In genomic region chr13:41978007-41978406, GRCh38 we compare ENCODE assay signal across 28 cellular contexts. TPM values are rescaled to one million over a fixed set of nuclear protein-coding genes. Genes with fewer than 3 reads are reported as not detected.
A peak's percentile ranks its signal among the peaks of the same experiment; 100 is the strongest.
DNase-seq lines count a peak whose midpoint lies in the region; ATAC-seq and TF ChIP-seq lines count a peak whose summit lies in the region.
"Had no signal": no experiment of that assay in that cellular context is flagged by ENCODE, and none has a peak within 500 bp of the region (broad histone marks: within the 10 kb centered on the region; RNA-seq: fewer than 3 reads in every experiment).

No MANE protein-coding gene starts in this region.

- no peak overlapping the region for H3K4me3 Mint-ChIP-seq in stimulated activated naive B cell treated with anti-CD40 and anti-IgM and Interleukin-4, amounts not matched to agents 10 μg/mL and 1 μg/mL and 100 μg/mL, for 72 hours
- H3K4me3 Mint-ChIP-seq: activated CD8-positive, alpha-beta T cell treated with anti-CD3 and anti-CD28 coated beads, Interleukin-2, amount 10 ng/mL, durations not matched to agents 7 days and 5 days; activated naive CD4-positive, alpha-beta T cell treated with anti-CD3 and anti-CD28 coated beads for 36 hours; CD4-positive, alpha-beta memory T cell; natural killer cell; T-helper 2 cell treated with Interferon-gamma antibody and Interleukin-4, amounts not matched to agents 5 μg/mL and 100 μg/mL, for 36 hours had no signal

- H3K4me1 Mint-ChIP-seq in stimulated activated naive B cell treated with anti-CD40 and anti-IgM and Interleukin-4, amounts not matched to agents 10 μg/mL and 1 μg/mL and 100 μg/mL, for 72 hours = peaks cover 0 to 1% of the 10 kb centered on the region in 2 donors
- H3K4me1 Mint-ChIP-seq: natural killer cell had no signal

- H2AFZ ChIP-seq in OCI-LY3 (ENCODE audit: low read depth, low read length) (peak overlapping the region; percentile 64), parathyroid adenoma (peak overlapping the region; percentile 42)
- H2AFZ ChIP-seq: hepatocyte had no signal

- TF ChIP-seq CTCF in cardiac muscle cell (IDR thresholded peaks at IDR 0.05; ENCODE audit: low read depth, low read length) = no peak
- no peak for TF ChIP-seq CTCF in OCI-LY3 (IDR thresholded peaks at IDR 0.05; ENCODE audit: low read depth, low read length)
- TF ChIP-seq CTCF in parathyroid adenoma (IDR thresholded peaks at IDR 0.05) = no peak

- H3K4me3 ChIP-seq in cardiac muscle cell (no peak overlapping the region), OCI-LY3 (ENCODE audit: low read length) (no peak overlapping the region), parathyroid adenoma (ENCODE audit: low read depth, low read length) (no peak overlapping the region)
- H3K4me3 ChIP-seq: dorsolateral prefrontal cortex, HAP-1, hepatocyte, lower lobe of right lung, Peyer's patch, tibial nerve had no signal

- no peak overlapping the region for H3K27ac Mint-ChIP-seq in stimulated activated naive B cell treated with anti-CD40 and anti-IgM and Interleukin-4, amounts not matched to agents 10 μg/mL and 1 μg/mL and 100 μg/mL, for 72 hours
- H3K27ac Mint-ChIP-seq: activated CD8-positive, alpha-beta T cell treated with anti-CD3 and anti-CD28 coated beads, Interleukin-2, amount 10 ng/mL, durations not matched to agents 7 days and 5 days; activated naive CD4-positive, alpha-beta T cell treated with anti-CD3 and anti-CD28 coated beads for 36 hours; natural killer cell; T-helper 2 cell treated with Interferon-gamma antibody and Interleukin-4, amounts not matched to agents 5 μg/mL and 100 μg/mL, for 36 hours had no signal

- intact Hi-C loops in cardiac septum (cut with DNase I) = no loop called here

- H4K20me1 ChIP-seq in OCI-LY3 (ENCODE audit: insufficient read depth, low read length) = no peaks in the 10 kb centered on the region

- H3K27me3 ChIP-seq in cardiac muscle cell (no peaks in the 10 kb centered on the region), OCI-LY3 (ENCODE audit: low read depth, low read length) (no peaks in the 10 kb centered on the region), parathyroid adenoma (ENCODE audit: control insufficient read depth, insufficient read depth, low read length) (no peaks in the 10 kb centered on the region)
- H3K27me3 ChIP-seq: hepatocyte, Peyer's patch, tibial nerve had no signal

- no peaks in the 10 kb centered on the region for H3K4me1 ChIP-seq in cardiac muscle cell (ENCODE audit: low read depth)
- no peaks in the 10 kb centered on the region for H3K4me1 ChIP-seq in OCI-LY3 (ENCODE audit: low read length)
- peaks cover 4% of the 10 kb centered on the region for H3K4me1 ChIP-seq in parathyroid adenoma
- H3K4me1 ChIP-seq: lower lobe of right lung, Peyer's patch, tibial nerve had no signal

- H3K9ac ChIP-seq in OCI-LY3 (ENCODE audit: low read length) (no peak overlapping the region), parathyroid adenoma (no peak overlapping the region)

- no peaks in the 10 kb centered on the region for H3K36me3 Mint-ChIP-seq in stimulated activated naive B cell treated with anti-CD40 and anti-IgM and Interleukin-4, amounts not matched to agents 10 μg/mL and 1 μg/mL and 100 μg/mL, for 72 hours
- H3K36me3 Mint-ChIP-seq: CD4-positive, alpha-beta memory T cell; natural killer cell had no signal

- H3K79me2 ChIP-seq in OCI-LY3 (ENCODE audit: low read length) (no peaks in the 10 kb centered on the region), parathyroid adenoma (no peaks in the 10 kb centered on the region)
- H3K79me2 ChIP-seq: hepatocyte had no signal

- no peaks in the 10 kb centered on the region for H3K36me3 ChIP-seq in cardiac muscle cell
- no peaks in the 10 kb centered on the region for H3K36me3 ChIP-seq in OCI-LY3 (replicated peaks; ENCODE audit: low read depth, low read length)
- no peaks in the 10 kb centered on the region for H3K36me3 ChIP-seq in parathyroid adenoma (ENCODE audit: control insufficient read depth, insufficient read depth, low read length)
- H3K36me3 ChIP-seq: HAP-1, lower lobe of right lung, Peyer's patch, tibial nerve had no signal

- no peaks in the 10 kb centered on the region for H3K9me3 Mint-ChIP-seq in stimulated activated naive B cell treated with anti-CD40 and anti-IgM and Interleukin-4, amounts not matched to agents 10 μg/mL and 1 μg/mL and 100 μg/mL, for 72 hours
- H3K9me3 Mint-ChIP-seq: activated naive CD4-positive, alpha-beta T cell treated with anti-CD3 and anti-CD28 coated beads for 36 hours; CD4-positive, alpha-beta memory T cell; natural killer cell; T-helper 2 cell treated with Interferon-gamma antibody and Interleukin-4, amounts not matched to agents 5 μg/mL and 100 μg/mL, for 36 hours had no signal

- H3K4me2 ChIP-seq in OCI-LY3 (ENCODE audit: low read length) (peak overlapping the region; percentile 4; the same call in 1 of the 2 replicates), parathyroid adenoma (ENCODE audit: low read length) (no peak overlapping the region)
- H3K4me2 ChIP-seq: hepatocyte had no signal

- H3K9me3 ChIP-seq in cardiac muscle cell (ENCODE audit: low read depth) (no peaks in the 10 kb centered on the region), OCI-LY3 (ENCODE audit: insufficient read depth, low read length) (no peaks in the 10 kb centered on the region), parathyroid adenoma (ENCODE audit: control insufficient read depth, low read length) (no peaks in the 10 kb centered on the region)
- H3K9me3 ChIP-seq: HAP-1, lower lobe of right lung, Peyer's patch, tibial nerve had no signal

- no peak for DNase-seq in cardiac muscle cell (ENCODE audit: low read depth in 1 of 2, low spot score in 1 of 2)
- no peak for DNase-seq in cardiac septum (ENCODE audit: low spot score)
- DNase-seq in dedifferentiated amniotic fluid mesenchymal stem cell (ENCODE audit: extremely low spot score) = no peak
- no peak for DNase-seq in dermis blood vessel endothelial cell
- no peak for DNase-seq in stimulated activated naive B cell treated with anti-CD40 and anti-IgM and Interleukin-4, amounts not matched to agents 10 μg/mL and 1 μg/mL and 100 μg/mL, for 72 hours
- DNase-seq: activated CD4-positive, alpha-beta T cell treated with anti-CD3 and anti-CD28 coated beads for 1 hour; activated CD8-positive, alpha-beta T cell treated with anti-CD3 and anti-CD28 coated beads, Interleukin-2, amount 10 ng/mL, durations not matched to agents 7 days and 5 days; activated naive CD4-positive, alpha-beta T cell treated with anti-CD3 and anti-CD28 coated beads for 36 hours; CD4-positive, alpha-beta memory T cell; cerebellar nuclear complex; dorsolateral prefrontal cortex; lower lobe of right lung; natural killer cell; NCI-H1105; NCI-H2029; NCI-H524 treated with DMSO at 0.1 percent for 48 hours; occipital lobe; Peyer's patch; SHP77; stimulated activated CD4-positive, alpha-beta T cell treated with anti-CD3 and anti-CD28 coated beads, Interleukin-4, amount 100 ng/mL, for 4 hours had no signal

- H3K27ac ChIP-seq in cardiac muscle cell (peak overlapping the region; percentile 66), OCI-LY3 (ENCODE audit: low read length) (no peak overlapping the region), parathyroid adenoma (no peak overlapping the region)
- H3K27ac ChIP-seq: dorsolateral prefrontal cortex, hepatocyte, lower lobe of right lung, Peyer's patch, tibial nerve had no signal

- H3K27me3 Mint-ChIP-seq in stimulated activated naive B cell treated with anti-CD40 and anti-IgM and Interleukin-4, amounts not matched to agents 10 μg/mL and 1 μg/mL and 100 μg/mL, for 72 hours = peaks cover 0 to 7% of the 10 kb centered on the region in 2 donors

- peak; percentile 45 for ATAC-seq in HG02870 (IDR thresholded peaks at IDR 0.05; ENCODE audit: unreplicated experiment)
- no peak for ATAC-seq in stimulated activated naive B cell treated with anti-CD40 and anti-IgM and Interleukin-4, amounts not matched to agents 10 μg/mL and 1 μg/mL and 100 μg/mL, for 72 hours (replicated peaks)
- ATAC-seq: activated CD8-positive, alpha-beta T cell treated with anti-CD3 and anti-CD28 coated beads, Interleukin-2, amount 10 ng/mL, durations not matched to agents 7 days and 5 days; HepG2; lower lobe of right lung; natural killer cell had no signal

RNA-seq across cellular contexts. Expression of gene VWA8, which starts 17.1 kb away (rescaled TPM):
- total RNA-seq in cardiac muscle cell (16.7 and 22.9 TPM in 2 replicates), cardiac septum (49.7 TPM), dermis blood vessel endothelial cell (12.6 and 14.0 TPM in 2 replicates)
- polyA plus RNA-seq in cardiac muscle cell = 8.4 and 9.4 TPM in 2 replicates
